19 cellular contexts compared by ENCODE assay signal in the genomic region with DNA sequence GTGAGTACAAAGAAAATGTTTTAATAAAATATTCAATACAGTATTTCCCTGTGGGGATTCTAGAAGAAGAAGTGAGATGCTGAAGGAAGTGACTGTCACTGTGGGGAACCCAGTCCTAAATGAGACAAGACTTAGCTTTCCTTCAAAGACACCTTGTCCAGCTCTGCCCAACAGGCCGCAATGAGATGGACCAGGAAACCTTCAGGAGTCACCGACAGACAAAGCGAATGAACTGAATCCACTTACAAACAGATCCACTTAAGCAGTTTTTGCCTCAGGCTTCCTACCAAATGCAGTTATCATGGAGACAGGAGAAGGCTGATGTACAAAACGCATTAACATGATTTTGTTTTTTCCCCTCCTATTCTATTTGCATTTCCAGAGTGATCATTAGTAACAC. TPM values are rescaled to one million over a fixed set of nuclear protein-coding genes. Genes with fewer than 3 reads are reported as not detected.
DNase-seq lines count a peak whose midpoint lies in the region; ATAC-seq, FAIRE-seq and TF ChIP-seq lines count a peak whose summit lies in the region.
"Had no signal": no experiment of that assay in that cellular context is flagged by ENCODE, and none has a peak within 500 bp of the region (broad histone marks: within the 10 kb centered on the region; RNA-seq: fewer than 3 reads in every experiment).

No MANE protein-coding gene starts in this region.

- TF ChIP-seq CTCF in heart right ventricle (IDR thresholded peaks at IDR 0.05) (no peak), Caco-2 (IDR thresholded peaks at IDR 0.05; ENCODE audit: insufficient read depth in 1 of 2, low read depth in 1 of 2, low read length in 1 of 2, severe bottlenecking in 1 of 2, unreplicated experiment in 1 of 2) (no peak), pancreas (IDR thresholded peaks at IDR 0.05) (no peak)

- no peaks in the 10 kb centered on the region for H3K27me3 Mint-ChIP-seq in Caco-2 (ENCODE audit: insufficient read depth, unreplicated experiment)

- peaks cover 0 to 53% (median 5%) of the 10 kb centered on the region in 9 donors for H3K36me3 ChIP-seq in heart right ventricle
- 0 out of 2 replicates have a peak, but pooled peaks cover 2% of the 10 kb centered on the region for H3K36me3 ChIP-seq in Caco-2 (ENCODE audit: control insufficient read depth, insufficient read depth, low read length)
- peaks cover 0 to 15% (median 3%) of the 10 kb centered on the region in 3 donors for H3K36me3 ChIP-seq in pancreas
- H3K36me3 ChIP-seq: BLaER1 treated with 17β-estradiol and CSF1 and Interleukin-3, amounts not matched to agents 10 nM and 100 nM; HAP-1 had no signal

- intact Hi-C loops in Right ventricle myocardium superior (cut with DNase I) (loop anchor here (10.0 kb wide), 1 partner anchor 50 kb away; no protein-coding TSS in a partner anchor), heart right ventricle (cut with DNase I) (loop anchor here in 5 of 10 donors (5.0 to 10.0 kb wide), 4 partner anchors 50 to 230 kb away; no protein-coding TSS in a partner anchor), Caco-2 (cut with micrococcal nuclease; ENCODE audit: unreplicated experiment) (no loop called here), pancreas (cut with DNase I) (no loop called here)

- no peaks in the 10 kb centered on the region for H3K9me3 ChIP-seq in heart right ventricle
- H3K9me3 ChIP-seq in Caco-2 = no peaks in the 10 kb centered on the region
- H3K9me3 ChIP-seq in pancreas = no peaks in the 10 kb centered on the region
- H3K9me3 ChIP-seq: BLaER1 treated with 17β-estradiol and CSF1 and Interleukin-3, amounts not matched to agents 10 nM and 100 nM; HAP-1 had no signal

- POLR2A ChIA-PET in Caco-2 (lab: Charles Lee) = interaction anchor here (1.2 to 1.5 kb wide), 2 partner anchors 8 to 10 kb away, joined by 3 to 4 read pairs; partner anchors contain the start of gene KCNJ8

- CTCF ChIA-PET in Caco-2 (lab: Charles Lee) = interaction anchor here (0.6 to 1.1 kb wide), 4 partner anchors 9 to 225 kb away, joined by 3 to 4 read pairs (median 4); partner anchors contain the start of gene KCNJ8

- H3K27me3 ChIP-seq in heart right ventricle (no peaks in the 10 kb centered on the region), Caco-2 (replicated peaks; ENCODE audit: control insufficient read depth, insufficient read depth, low read length) (no peaks in the 10 kb centered on the region), pancreas (no peaks in the 10 kb centered on the region)
- H3K27me3 ChIP-seq: BLaER1 treated with 17β-estradiol and CSF1 and Interleukin-3, amounts not matched to agents 10 nM and 100 nM had no signal

- peak; percentile 21 for ATAC-seq in Right ventricle myocardium superior (ENCODE audit: poor library complexity)
- no peak for ATAC-seq in heart right ventricle
- ATAC-seq in pancreas = peak in 2 of 4 donors; percentile 8 to 15
- no peak for ATAC-seq in GM19463 (IDR thresholded peaks at IDR 0.05; ENCODE audit: unreplicated experiment)
- ATAC-seq: CD8-positive, alpha-beta T cell; GM12878 had no signal

- WGBS in heart right ventricle, 2 donors = 84 to 88% methylated on average over 4 of the region's 4 CpGs
- 90 to 94% methylated on average over 4 of the region's 4 CpGs for WGBS in pancreas, 2 donors

- peaks cover 2% of the 10 kb centered on the region for H3K9me3 Mint-ChIP-seq in Caco-2 (ENCODE audit: unreplicated experiment)
- H3K9me3 Mint-ChIP-seq: CD8-positive, alpha-beta T cell had no signal

- H3K4me1 Mint-ChIP-seq in Caco-2 (ENCODE audit: low read depth, unreplicated experiment) = peaks cover 40% of the 10 kb centered on the region

- BruUV-seq in Caco-2 (replicated peaks; lab: Mats Ljungman, UMichigan) = no TSS peak

- H3K27ac ChIP-seq in heart right ventricle (peak overlapping the region in 3 of 10 donors; percentile 6 to 19 (median 13)), pancreas (peak overlapping the region in 3 of 4 donors; percentile 29 to 83 (median 53))
- H3K27ac ChIP-seq: BLaER1 treated with 17β-estradiol and CSF1 and Interleukin-3, amounts not matched to agents 10 nM and 100 nM; GM23248 had no signal

- no peak overlapping the region for H3K4me3 Mint-ChIP-seq in Caco-2 (ENCODE audit: unreplicated experiment)
- H3K4me3 Mint-ChIP-seq: CD8-positive, alpha-beta T cell had no signal

- no peak for DNase-seq in Right ventricle myocardium superior
- DNase-seq in heart right ventricle = no peak
- no peak for DNase-seq in Caco-2
- peak; percentile 51 for DNase-seq in islet precursor cell
- no peak for DNase-seq in pancreas
- no peak for DNase-seq in NCI-H2029 (lab: John Stamatoyannopoulos, UW)
- DNase-seq: 8988T; CD8-positive, alpha-beta T cell; DMS 273 treated with DMSO at 0.1 percent for 48 hours; DMS53; DND-41; EL; GM23248 had no signal

- peaks cover 0 to 15% (median 0%) of the 10 kb centered on the region in 9 donors for H3K4me1 ChIP-seq in heart right ventricle
- peaks cover 28% of the 10 kb centered on the region for H3K4me1 ChIP-seq in Caco-2
- H3K4me1 ChIP-seq in pancreas = peaks cover 11 to 18% (median 14%) of the 10 kb centered on the region in 3 donors
- H3K4me1 ChIP-seq: BLaER1 treated with 17β-estradiol and CSF1 and Interleukin-3, amounts not matched to agents 10 nM and 100 nM; HAP-1 had no signal

- H3K27ac Mint-ChIP-seq in Caco-2 (ENCODE audit: unreplicated experiment) = peak overlapping the region; percentile 47
- H3K27ac Mint-ChIP-seq: CD8-positive, alpha-beta T cell had no signal

- FAIRE-seq in pancreas (lab: Jason Lieb, UNC) = no peak
- FAIRE-seq: GM12878 had no signal

- H3K4me3 ChIP-seq in heart right ventricle (no peak overlapping the region), Caco-2 (ENCODE audit: low read depth, low read length) (no peak overlapping the region), pancreas (no peak overlapping the region)
- H3K4me3 ChIP-seq: BLaER1 treated with 17β-estradiol and CSF1 and Interleukin-3, amounts not matched to agents 10 nM and 100 nM; GM12878; GM23248; HAP-1 had no signal

- peaks cover 61% of the 10 kb centered on the region for H3K36me3 Mint-ChIP-seq in Caco-2 (ENCODE audit: insufficient read depth, unreplicated experiment)
- H3K36me3 Mint-ChIP-seq: CD8-positive, alpha-beta T cell had no signal

RNA-seq across cellular contexts. Expression of gene KCNJ8, which starts 9.6 kb away (rescaled TPM):
- total RNA-seq in Right ventricle myocardium superior (53.5 TPM), heart right ventricle (100 to 1,000 TPM in 2 of 10 donors, 10 to 100 TPM in 8; 46.0 to 128 (median 54.8) TPM), Caco-2 (2022) (88.7 and 90.2 TPM in 2 replicates), pancreas (10 to 100 TPM; 17.3 to 28.8 (median 25.2) TPM)
- polyA plus RNA-seq in heart right ventricle (10 to 100 TPM; 13.8 to 87.8 TPM), pancreas (10 to 100 TPM in 1 of 2 donors, 1 to 10 TPM in 1; 7.9 to 19.4 TPM)
- total RNA-seq: A673; CD8-positive, alpha-beta T cell; G401; GM12878 had no signal
- polyA plus RNA-seq: GM12878 had no signal
